In the genomic region with DNA sequence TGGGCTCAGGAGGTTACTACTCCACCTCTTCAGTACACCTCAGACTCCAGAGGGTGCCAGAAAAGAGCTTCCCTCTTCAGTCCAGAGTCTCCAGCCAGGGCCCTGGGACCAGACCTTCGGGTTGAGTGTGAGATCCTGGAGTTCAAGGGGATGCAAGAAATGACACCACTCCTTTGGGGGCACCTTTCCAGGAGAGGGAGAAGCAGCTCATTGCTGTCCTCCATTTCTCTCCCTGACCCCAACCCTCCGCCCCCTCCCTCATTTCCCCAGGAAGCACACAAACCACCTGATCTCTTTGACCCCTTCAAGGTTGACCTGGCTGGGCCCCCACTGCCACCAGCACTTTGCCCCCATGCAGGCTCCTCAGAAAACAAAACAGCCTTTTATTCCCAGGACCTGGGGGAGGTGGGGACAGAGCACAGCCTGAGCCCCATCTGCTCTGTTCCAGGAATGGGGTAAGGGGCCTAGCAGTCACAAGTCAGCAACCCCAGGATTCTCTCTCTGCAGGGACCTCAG, we compare ENCODE assay signal across 22 cellular contexts. TPM values are rescaled to one million over a fixed set of nuclear protein-coding genes. Genes with fewer than 3 reads are reported as not detected.
DNase-seq lines count a peak whose midpoint lies in the region; ATAC-seq and TF ChIP-seq lines count a peak whose summit lies in the region.
"Had no signal": no experiment of that assay in that cellular context is flagged by ENCODE, and none has a peak within 500 bp of the region (broad histone marks: within the 10 kb centered on the region; RNA-seq: fewer than 3 reads in every experiment).

No MANE protein-coding gene starts in this region.

- H3K9me3 ChIP-seq in stomach: no peaks in the 10 kb centered on the region
- no peaks in the 10 kb centered on the region for H3K9me3 ChIP-seq in effector memory CD4-positive, alpha-beta T cell (ENCODE audit: control insufficient read depth, low read length)
- H3K9me3 ChIP-seq: SJCRH30 had no signal

- H3K4me3 Mint-ChIP-seq in activated naive CD8-positive, alpha-beta T cell treated with anti-CD3 and anti-CD28 coated beads, Interleukin-2, amount 50 U/mL, for 24 hours: no peak overlapping the region
- H3K4me3 Mint-ChIP-seq: CD8-positive, alpha-beta T cell; IgD-negative memory B cell had no signal

- DNase-seq in cardiac septum (ENCODE audit: low spot score) (peak; percentile 36), left cardiac atrium (no peak), left lobe of liver (ENCODE audit: low spot score) (peak; percentile 33), stomach (peak; percentile 11), dorsolateral prefrontal cortex (no peak)
- DNase-seq in effector memory CD4-positive, alpha-beta T cell: no peak
- no peak for DNase-seq in activated naive CD8-positive, alpha-beta T cell treated with anti-CD3 and anti-CD28 coated beads, Interleukin-2, amount 50 U/mL, for 24 hours
- DNase-seq: 8988T; C1 segment of cervical spinal cord; CD8-positive, alpha-beta T cell; NCI-H1105; NCI-H146; NCI-H2029 treated with DMSO at 0.1 percent for 48 hours; NCI-H226; NCI-H524 treated with DMSO at 0.1 percent for 48 hours; NCI-H82 had no signal

- no peaks in the 10 kb centered on the region for H3K36me3 ChIP-seq in stomach
- H3K36me3 ChIP-seq in effector memory CD4-positive, alpha-beta T cell (ENCODE audit: control insufficient read depth, insufficient read depth, low read length): no peaks in the 10 kb centered on the region
- H3K36me3 ChIP-seq: SJCRH30 had no signal

- peaks cover 5% of the 10 kb centered on the region for H3K27me3 Mint-ChIP-seq in activated naive CD8-positive, alpha-beta T cell treated with anti-CD3 and anti-CD28 coated beads, Interleukin-2, amount 50 U/mL, for 24 hours

- WGBS in stomach, 5 donors: 47 to 87% (median 66%) methylated on average over 2 of the region's 2 CpGs

- H3K4me3 ChIP-seq in stomach: no peak overlapping the region
- H3K4me3 ChIP-seq in effector memory CD4-positive, alpha-beta T cell (ENCODE audit: insufficient read depth, low read depth, low read length, poor library complexity, severe bottlenecking): no peak overlapping the region
- no peak overlapping the region for H3K4me3 ChIP-seq in dorsolateral prefrontal cortex
- H3K4me3 ChIP-seq: SJCRH30 had no signal

- H3K36me3 Mint-ChIP-seq in activated naive CD8-positive, alpha-beta T cell treated with anti-CD3 and anti-CD28 coated beads, Interleukin-2, amount 50 U/mL, for 24 hours (ENCODE audit: low read depth): no peaks in the 10 kb centered on the region
- H3K36me3 Mint-ChIP-seq: CD8-positive, alpha-beta T cell had no signal

- no peaks in the 10 kb centered on the region for H3K9me3 Mint-ChIP-seq in activated naive CD8-positive, alpha-beta T cell treated with anti-CD3 and anti-CD28 coated beads, Interleukin-2, amount 50 U/mL, for 24 hours
- H3K9me3 Mint-ChIP-seq: CD8-positive, alpha-beta T cell had no signal

- H3K27ac Mint-ChIP-seq in activated naive CD8-positive, alpha-beta T cell treated with anti-CD3 and anti-CD28 coated beads, Interleukin-2, amount 50 U/mL, for 24 hours: no peak overlapping the region
- H3K27ac Mint-ChIP-seq: CD8-positive, alpha-beta T cell; IgD-negative memory B cell had no signal

- intact Hi-C loops in cardiac septum (cut with DNase I) (no loop called here), left cardiac atrium (cut with DNase I) (no loop called here), stomach (cut with DNase I; ENCODE audit: low total_unique reads) (no loop called here), dorsolateral prefrontal cortex (cut with DNase I) (no loop called here)

- no peaks in the 10 kb centered on the region for H3K4me1 ChIP-seq in stomach
- no peaks in the 10 kb centered on the region for H3K4me1 ChIP-seq in effector memory CD4-positive, alpha-beta T cell (ENCODE audit: control insufficient read depth, insufficient read depth, low read length, poor library complexity, severe bottlenecking)

- TF ChIP-seq POLR2A in stomach (IDR thresholded peaks at IDR 0.05): no peak

- H3K27ac ChIP-seq in stomach (no peak overlapping the region), dorsolateral prefrontal cortex (no peak overlapping the region)
- H3K27ac ChIP-seq in effector memory CD4-positive, alpha-beta T cell (ENCODE audit: insufficient read depth, low read length, poor library complexity, severe bottlenecking): no peak overlapping the region
- H3K27ac ChIP-seq: SJCRH30 had no signal

- ATAC-seq in left cardiac atrium (no peak), left lobe of liver (no peak), GM21447 (IDR thresholded peaks at IDR 0.05; ENCODE audit: unreplicated experiment) (no peak)
- ATAC-seq in activated naive CD8-positive, alpha-beta T cell treated with anti-CD3 and anti-CD28 coated beads, Interleukin-2, amount 50 U/mL, for 24 hours: no peak
- ATAC-seq: CD8-positive, alpha-beta T cell; Panc1 had no signal

- H3K4me1 Mint-ChIP-seq in activated naive CD8-positive, alpha-beta T cell treated with anti-CD3 and anti-CD28 coated beads, Interleukin-2, amount 50 U/mL, for 24 hours: no peaks in the 10 kb centered on the region
- H3K4me1 Mint-ChIP-seq: IgD-negative memory B cell had no signal

- TF ChIP-seq EP300 in stomach (IDR thresholded peaks at IDR 0.05): no peak

- H3K27me3 ChIP-seq in stomach (no peaks in the 10 kb centered on the region), dorsolateral prefrontal cortex (no peaks in the 10 kb centered on the region)
- no peaks in the 10 kb centered on the region for H3K27me3 ChIP-seq in effector memory CD4-positive, alpha-beta T cell (replicated peaks; ENCODE audit: control insufficient read depth, insufficient read depth, low read length, poor library complexity, severe bottlenecking)
- H3K27me3 ChIP-seq: SJCRH30 had no signal

- TF ChIP-seq CTCF in stomach (IDR thresholded peaks at IDR 0.05) (no peak), dorsolateral prefrontal cortex (IDR thresholded peaks at IDR 0.05 in 54 of 56, conservative IDR thresholded peaks at IDR 0.05 in 2 of 56; ENCODE audit: low read depth in 1 of 56, partially characterized antibody in 56 of 56) (no peak)

RNA-seq across cellular contexts. Expression of a gene that starts 21.4 kb away (rescaled TPM):
- total RNA-seq in cardiac septum (51.9 TPM), left cardiac atrium (10 to 100 TPM; 40.3 to 80.0 TPM), left lobe of liver (13.5 TPM), stomach (10 to 100 TPM in 4 of 5 donors, 1 to 10 TPM in 1; 9.0 to 46.9 (median 26.3) TPM), dorsolateral prefrontal cortex (10 to 100 TPM in 105 of 120 experiments, 1 to 10 TPM in 15; 5.7 to 36.2 (median 14.9) TPM)
- 1 to 10 TPM; 2.4 to 6.0 (median 4.0) TPM for polyA plus RNA-seq in stomach
- total RNA-seq: CD8-positive, alpha-beta T cell; H4 had no signal
- polyA plus RNA-seq: IgD-negative memory B cell had no signal

RNA-seq across cellular contexts. Expression of a gene that starts 39.2 kb away (rescaled TPM):
- total RNA-seq in cardiac septum (2.8 TPM), left cardiac atrium (1 to 10 TPM; 1.2 to 1.6 TPM), left lobe of liver (0.38 TPM), stomach (under 1 TPM in 1 of 5 donors, not detected in 4; 0.55 TPM), dorsolateral prefrontal cortex (10 to 100 TPM in 37 of 120 experiments, 1 to 10 TPM in 83; 2.0 to 14.4 (median 8.4) TPM)
- polyA plus RNA-seq in stomach: 1 to 10 TPM in 1 of 3 donors, under 1 TPM in 1, not detected in 1; 0.40 to 3.7 TPM
- total RNA-seq: CD8-positive, alpha-beta T cell; Daoy had no signal
- polyA plus RNA-seq: IgD-negative memory B cell had no signal

Comparison
In these comparisons a context has a peak if more than half of its experiments do, and no peak if none do; other contexts are left out.
1. DNase-seq: peak in cardiac septum (single experiment), left lobe of liver (single experiment) and stomach (single experiment); none in left cardiac atrium (single experiment), effector memory CD4-positive, alpha-beta T cell (0 of 3), activated naive CD8-positive, alpha-beta T cell treated with anti-CD3 and anti-CD28 coated beads, Interleukin-2, amount 50 U/mL, for 24 hours (single experiment) and dorsolateral prefrontal cortex (0 of 10).